Comparison of ENCODE assay signal across 1 cellular context in genomic region chr19:4830332-4830731, GRCh38.
TF ChIP-seq lines count a peak whose summit lies in the region.

No MANE protein-coding gene starts in this region.

TF ChIP-seq in GM23338, 12 proteins besides CTCF, POLR2A, EP300 and RAD21 (continued from another document):
- TF ChIP-seq REST (IDR thresholded peaks at IDR 0.05; ENCODE audit: unreplicated experiment) = no peak
- no peak for TF ChIP-seq NANOG (IDR thresholded peaks at IDR 0.05; ENCODE audit: borderline replicate concordance)
- no peak for TF ChIP-seq CREB1 (CRISPR knock-in tag; IDR thresholded peaks at IDR 0.05; ENCODE audit: low read depth)
- TF ChIP-seq EZH2phosphoT487 (IDR thresholded peaks at IDR 0.05; ENCODE audit: unreplicated experiment) = no peak
- TF ChIP-seq POLR2AphosphoS5 (IDR thresholded peaks at IDR 0.05; ENCODE audit: low read depth) = no peak
- no peak for TF ChIP-seq ZNF331 (CRISPR knock-in tag; IDR thresholded peaks at IDR 0.05; ENCODE audit: low read depth)
- no peak for TF ChIP-seq ZNF114 (CRISPR knock-in tag; IDR thresholded peaks at IDR 0.05)
- TF ChIP-seq STAT1 (IDR thresholded peaks at IDR 0.05; ENCODE audit: unreplicated experiment) = no peak
- TF ChIP-seq EZH2 (IDR thresholded peaks at IDR 0.05; ENCODE audit: low read depth, unreplicated experiment) = no peak
- TF ChIP-seq JUNB (IDR thresholded peaks at IDR 0.05; ENCODE audit: unreplicated experiment) = no peak
- no peak for TF ChIP-seq ZNF462 (CRISPR knock-in tag; IDR thresholded peaks at IDR 0.05)
